8 cellular contexts compared by ENCODE assay signal in genomic region chr17:57422574-57423164, GRCh38.
DNase-seq lines count a peak whose midpoint lies in the region; ATAC-seq and TF ChIP-seq lines count a peak whose summit lies in the region.

No MANE protein-coding gene starts in this region.

- ATAC-seq in GM21619 (IDR thresholded peaks at IDR 0.05; ENCODE audit: unreplicated experiment): peak; percentile 72

- POLR2A ChIA-PET in GM10248 (lab: Yijun Ruan, JAX): no interaction called here

- DNase-seq in GM10248 (ENCODE audit: extremely low spot score) (peak; percentile 60), LoVo (ENCODE audit: low spot score) (peak; percentile 71), fibroblast of mammary gland (ENCODE audit: low read depth) (peak; percentile 69), SW 1271 (lab: John Stamatoyannopoulos, UW) (no peak), NCI-H345 (lab: John Stamatoyannopoulos, UW) (no peak), immature natural killer cell (no peak)
- DNase-seq in central memory CD4-positive, alpha-beta T cell: no peak

- no peak overlapping the region for H3K27ac Mint-ChIP-seq in immature natural killer cell

- H3K27me3 Mint-ChIP-seq in immature natural killer cell (ENCODE audit: low read depth in 3 of 3): peaks cover 0 to 6% (median 2%) of the 10 kb centered on the region in 3 donors

- H3K4me3 Mint-ChIP-seq in immature natural killer cell: no peak overlapping the region

- H3K36me3 Mint-ChIP-seq in immature natural killer cell: peaks cover 0 to under 1% (median under 1%) of the 10 kb centered on the region in 3 donors

- TF ChIP-seq CTCF in GM10248 (IDR thresholded peaks at IDR 0.05; ENCODE audit: control extremely low read depth, extremely low read depth, low read depth, missing control alignments) (no peak), fibroblast of mammary gland (conservative IDR thresholded peaks at IDR 0.05; ENCODE audit: control insufficient read depth, insufficient read depth, low read depth, low read length) (no peak)

- peaks cover 3 to 10% of the 10 kb centered on the region in 2 donors for H3K4me1 Mint-ChIP-seq in immature natural killer cell

- no peak overlapping the region for H3K4me3 ChIP-seq in fibroblast of mammary gland (ENCODE audit: control insufficient read depth, low read depth, low read length)

- CTCF ChIA-PET in GM10248 (lab: Yijun Ruan, JAX): interaction anchor here (0.9 to 3.9 kb wide), 3 partner anchors 17 to 180 kb away, joined by 3 to 23 read pairs (median 3); no protein-coding TSS in a partner anchor

- H3K9me3 Mint-ChIP-seq in immature natural killer cell: no peaks in the 10 kb centered on the region

Comparison
In these comparisons a context has a peak if more than half of its experiments do, and no peak if none do; other contexts are left out.
1. DNase-seq: peak in GM10248 (single experiment), LoVo (single experiment) and fibroblast of mammary gland (single experiment); none in SW 1271 (0 of 2), NCI-H345 (single experiment), central memory CD4-positive, alpha-beta T cell (single experiment) and immature natural killer cell (0 of 3).